ENCODE assay signal across 29 cellular contexts in the genomic region with DNA sequence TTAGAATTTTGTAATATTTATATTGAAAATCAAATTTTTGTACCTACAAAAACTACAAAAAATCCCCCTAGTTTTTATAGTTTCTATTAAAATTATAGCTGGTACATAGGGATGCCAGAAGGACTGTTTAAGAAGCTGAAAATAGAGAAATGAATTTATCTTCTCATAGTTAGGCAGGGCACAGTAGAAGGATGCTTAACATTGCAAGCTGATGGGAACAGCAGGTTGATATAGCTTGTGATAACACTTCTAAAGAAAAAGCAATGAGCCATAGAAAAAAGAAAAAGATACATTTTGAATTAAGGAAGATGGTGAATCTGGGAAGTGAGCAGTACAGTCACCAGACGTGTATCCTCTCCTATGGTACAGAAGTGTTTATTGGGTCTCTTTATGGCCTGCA. TPM values are rescaled to one million over a fixed set of nuclear protein-coding genes. Genes with fewer than 3 reads are reported as not detected.
DNase-seq lines count a peak whose midpoint lies in the region; ATAC-seq, FAIRE-seq and TF ChIP-seq lines count a peak whose summit lies in the region.
"Had no signal": no experiment of that assay in that cellular context is flagged by ENCODE, and none has a peak within 500 bp of the region (broad histone marks: within the 10 kb centered on the region; RNA-seq: fewer than 3 reads in every experiment).

No MANE protein-coding gene starts in this region.

- H3K4me3 Mint-ChIP-seq in CD8-positive, alpha-beta T cell, result no peak overlapping the region
- H3K4me3 Mint-ChIP-seq in HFFc6, result no peak overlapping the region
- H3K4me3 Mint-ChIP-seq: activated CD4-positive, alpha-beta memory T cell treated with anti-CD3 and anti-CD28 coated beads, Interleukin-2, amount 10 ng/mL, durations not matched to agents 7 days and 5 days; activated naive CD4-positive, alpha-beta T cell treated with anti-CD3 and anti-CD28 coated beads for 36 hours; memory B cell had no signal

- peaks cover 67% of the 10 kb centered on the region for H3K4me1 Mint-ChIP-seq in CD8-positive, alpha-beta T cell (ENCODE audit: low read depth)
- peaks cover 21% of the 10 kb centered on the region for H3K4me1 Mint-ChIP-seq in HFFc6 (ENCODE audit: low read depth)

- H3K27me3 Mint-ChIP-seq in CD8-positive, alpha-beta T cell (ENCODE audit: low read depth), result no peaks in the 10 kb centered on the region
- no peaks in the 10 kb centered on the region; the same call in 1 of the 2 replicates for H3K27me3 Mint-ChIP-seq in HFFc6 (ENCODE audit: insufficient read depth)
- H3K27me3 Mint-ChIP-seq: activated CD4-positive, alpha-beta memory T cell treated with anti-CD3 and anti-CD28 coated beads, Interleukin-2, amount 10 ng/mL, durations not matched to agents 7 days and 5 days; memory B cell; progenitor cell of endocrine pancreas had no signal

- TF ChIP-seq CTCF in CD8-positive, alpha-beta T cell (IDR thresholded peaks at IDR 0.05), result no peak
- TF ChIP-seq CTCF in ascending aorta (IDR thresholded peaks at IDR 0.05) (no peak), neutrophil (IDR thresholded peaks at IDR 0.05) (no peak), HFFc6 (IDR thresholded peaks at IDR 0.05) (no peak)

- no peak overlapping the region for H3K27ac ChIP-seq in CD8-positive, alpha-beta T cell (ENCODE audit: low read depth, low read length)
- H3K27ac ChIP-seq in ascending aorta (peak overlapping the region; percentile 74 to 81), neutrophil (peak overlapping the region; percentile 6)
- H3K27ac ChIP-seq: C4-2B, epithelial cell of prostate, GM23248, KMS-11, PC-9, sigmoid colon, transverse colon had no signal

- no peak overlapping the region for H3K4me3 ChIP-seq in CD8-positive, alpha-beta T cell (ENCODE audit: low read depth, low read length)
- H3K4me3 ChIP-seq in ascending aorta (no peak overlapping the region), neutrophil (ENCODE audit: low read depth in 1 of 2, low read length in 1 of 2) (no peak overlapping the region)
- H3K4me3 ChIP-seq: GM23248, PC-9, sigmoid colon, transverse colon had no signal

- no peaks in the 10 kb centered on the region for H3K36me3 ChIP-seq in CD8-positive, alpha-beta T cell (ENCODE audit: insufficient read depth, low read length)
- H3K36me3 ChIP-seq in ascending aorta, result peaks cover 0 to 11% of the 10 kb centered on the region in 2 donors
- peaks cover 22% of the 10 kb centered on the region for H3K36me3 ChIP-seq in neutrophil

- intact Hi-C loops in CD8-positive, alpha-beta T cell (cut with DNase I, micrococcal nuclease), result no loop called here
- intact Hi-C loops in ascending aorta (cut with DNase I), result loop anchor here (5.0 kb wide), 1 partner anchor 33 kb away; a partner anchor contains a TSS

- no peaks in the 10 kb centered on the region for H3K9me3 ChIP-seq in CD8-positive, alpha-beta T cell (ENCODE audit: low read length)
- peaks cover 0 to 25% of the 10 kb centered on the region in 2 donors for H3K9me3 ChIP-seq in ascending aorta
- no peaks in the 10 kb centered on the region for H3K9me3 ChIP-seq in neutrophil
- H3K9me3 ChIP-seq: sigmoid colon, transverse colon had no signal

- no peak for ATAC-seq in CD8-positive, alpha-beta T cell
- ATAC-seq: left colon had no signal

- peak overlapping the region; percentile 19 for H3K27ac Mint-ChIP-seq in CD8-positive, alpha-beta T cell
- no peak overlapping the region for H3K27ac Mint-ChIP-seq in HFFc6
- H3K27ac Mint-ChIP-seq: activated CD4-positive, alpha-beta memory T cell treated with anti-CD3 and anti-CD28 coated beads, Interleukin-2, amount 10 ng/mL, durations not matched to agents 7 days and 5 days; activated naive CD4-positive, alpha-beta T cell treated with anti-CD3 and anti-CD28 coated beads for 36 hours; memory B cell; progenitor cell of endocrine pancreas had no signal

- no peaks in the 10 kb centered on the region for H3K27me3 ChIP-seq in CD8-positive, alpha-beta T cell (ENCODE audit: insufficient read depth, low read length)
- H3K27me3 ChIP-seq in ascending aorta (no peaks in the 10 kb centered on the region), neutrophil (no peaks in the 10 kb centered on the region)
- H3K27me3 ChIP-seq: sigmoid colon, transverse colon had no signal

- peaks cover 5% of the 10 kb centered on the region for H3K9me3 Mint-ChIP-seq in CD8-positive, alpha-beta T cell
- 0 out of 2 replicates have a peak, but pooled peaks cover 5% of the 10 kb centered on the region for H3K9me3 Mint-ChIP-seq in HFFc6
- H3K9me3 Mint-ChIP-seq: memory B cell had no signal

- H3K4me1 ChIP-seq in CD8-positive, alpha-beta T cell (ENCODE audit: insufficient read depth, low read length), result peaks cover 6% of the 10 kb centered on the region
- peaks cover 0 to 41% of the 10 kb centered on the region in 2 donors for H3K4me1 ChIP-seq in ascending aorta
- H3K4me1 ChIP-seq in neutrophil (ENCODE audit: control insufficient read depth in 1 of 2, insufficient read depth in 1 of 2, low read depth in 1 of 2, low read length in 1 of 2), result peaks cover 23 to 36% of the 10 kb centered on the region in 2 experiments

- in situ Hi-C loops in KBM-7 (cut with MboI; ENCODE audit: low pct_unique_long_range_greater_than_20kb, low sequenced_read_pairs), result no loop called here

- no peak for DNase-seq in CD8-positive, alpha-beta T cell
- DNase-seq in GM18507 (ENCODE audit: extremely low spot score, insufficient read length, low read depth) (no peak), ascending aorta (ENCODE audit: low spot score in 2 of 2) (no peak), HFFc6 (no peak), KBM-7 (no peak), amygdala (lab: John Stamatoyannopoulos, UW) (no peak)
- DNase-seq: activated CD4-positive, alpha-beta memory T cell treated with anti-CD3 and anti-CD28 coated beads, Interleukin-2, amount 10 ng/mL, durations not matched to agents 7 days and 5 days; activated CD8-positive, alpha-beta memory T cell treated with anti-CD3 and anti-CD28 coated beads, Interleukin-2, amount 50 U/mL, for 4 hours; activated naive CD4-positive, alpha-beta T cell treated with anti-CD3 and anti-CD28 coated beads for 36 hours; amniotic stem cell; GM23248; hypothalamus; left colon; NCI-H1436; NCI-H2081; NCI-H2227 treated with DMSO at 0.1 percent for 48 hours; NCI-H526; PC-9; SHP77; sigmoid colon; stimulated activated CD4-positive, alpha-beta T cell treated with anti-CD3 and anti-CD28 coated beads, Interleukin-4, amount 100 ng/mL, for 1 hour; transverse colon had no signal

- H3K36me3 Mint-ChIP-seq in CD8-positive, alpha-beta T cell, result peaks cover 67% of the 10 kb centered on the region
- peaks cover 54% of the 10 kb centered on the region for H3K36me3 Mint-ChIP-seq in HFFc6 (ENCODE audit: low read depth)

- POLR2A ChIA-PET in CD8-positive, alpha-beta T cell (lab: Charles Lee), result interaction anchor here (1.3 kb wide), 1 partner anchor 33 kb away, joined by 7 read pairs; no protein-coding TSS in a partner anchor

- CTCF ChIA-PET in CD8-positive, alpha-beta T cell (lab: Charles Lee), result no interaction called here

- FAIRE-seq in GM18507 (lab: Jason Lieb, UNC), result peak; percentile 38
- FAIRE-seq: colon had no signal

RNA-seq across cellular contexts. Expression of a gene that starts 32.0 kb away (rescaled TPM):
- total RNA-seq in CD8-positive, alpha-beta T cell, result 10 to 100 TPM; 57.5 to 66.1 TPM
- total RNA-seq in ascending aorta, result 96.3 TPM
- total RNA-seq in HFFc6 (2021; fragmentation: NEBNext Ultra II Directional; extraction: Animal tissue kit (Norgen Biotek cat#: 25700)), result 10 to 100 TPM; 49.3 to 72.7 (median 63.5) TPM

RNA-seq across cellular contexts. Expression of a gene that starts 32.1 kb away (rescaled TPM):
- under 1 TPM; 0.38 to 0.42 TPM for total RNA-seq in CD8-positive, alpha-beta T cell
- total RNA-seq in ascending aorta, result not detected
- total RNA-seq in HFFc6 (2021; fragmentation: NEBNext Ultra II Directional; extraction: Animal tissue kit (Norgen Biotek cat#: 25700)), result under 1 TPM; 0.65 to 0.77 (median 0.73) TPM
